In the genomic region with DNA sequence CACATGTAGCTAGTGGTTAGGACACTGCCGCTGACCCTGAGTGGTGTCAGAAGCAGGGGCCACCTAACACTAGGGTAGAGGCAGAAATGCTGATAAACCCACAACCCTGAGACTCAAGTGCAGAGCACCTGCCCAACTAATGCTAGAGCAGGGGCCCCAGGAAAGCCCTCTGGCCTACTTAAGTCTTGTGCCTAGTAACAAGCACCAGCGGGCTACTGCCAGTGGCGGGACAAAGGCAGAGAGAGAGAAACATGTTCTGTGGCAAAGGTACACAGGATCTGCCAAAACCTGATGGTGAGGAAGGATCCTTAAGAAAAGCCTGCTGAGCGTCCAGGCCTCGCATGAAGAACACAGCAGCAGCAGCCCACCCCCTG, we compare ENCODE assay signal across 22 cellular contexts.
"Had no signal": no experiment of that assay in that cellular context is flagged by ENCODE, and none has a peak within 500 bp of the region (broad histone marks: within the 10 kb centered on the region; RNA-seq: fewer than 3 reads in every experiment).

No MANE protein-coding gene starts in this region.

- ATAC-seq: activated T-cell treated with anti-CD3 and anti-CD28 coated beads, Interleukin-2, amount 50 U/mL, for 4 hours; body of pancreas; PC-3 had no signal

- H3K9me3 ChIP-seq: body of pancreas had no signal

- H3K27me3 ChIP-seq: ascending aorta, body of pancreas had no signal

- H3K27ac ChIP-seq: ascending aorta, body of pancreas had no signal

- H3K4me1 ChIP-seq: ascending aorta, body of pancreas had no signal

- DNase-seq: activated B cell treated with CpG ODN at 0.5 μM for 24 hours; activated CD4-positive, alpha-beta memory T cell treated with anti-CD3 and anti-CD28 coated beads for 36 hours; activated CD4-positive, alpha-beta T cell treated with anti-CD3 and anti-CD28 coated beads for 1 hour; activated CD4-positive, alpha-beta T cell treated with anti-CD3 and anti-CD28 coated beads, Interleukin-2, amount 10 ng/mL, durations not matched to agents 24 days and 14 days; activated CD8-positive, alpha-beta memory T cell treated with anti-CD3 and anti-CD28 coated beads for 24 hours; activated effector memory CD4-positive, alpha-beta T cell treated with anti-CD3 and anti-CD28 coated beads, Interleukin-2, amount 50 U/mL, for 16 hours; activated naive CD4-positive, alpha-beta T cell treated with Interleukin-2 at 50 U/mL for 16 hours; activated naive CD8-positive, alpha-beta T cell treated with anti-CD3 and anti-CD28 coated beads, Interleukin-2, amount 50 U/mL, for 24 hours; activated T-cell treated with anti-CD3 and anti-CD28 coated beads, Interleukin-2, amount 50 U/mL, for 4 hours; amniotic stem cell; body of pancreas; central memory CD4-positive, alpha-beta T cell; MV-4-11; NCI-H226; NCI-H526 treated with DMSO at 0.1 percent for 48 hours; NK-92 treated with Interleukin-12 subunit alpha and Interleukin-12 subunit beta, amount 100 ng/mL, for 24 hours; PC-3; SIG-M5; T1000 had no signal

- H3K27me3 Mint-ChIP-seq: activated B cell treated with CpG ODN at 0.5 μM for 24 hours; activated CD4-positive, alpha-beta memory T cell treated with anti-CD3 and anti-CD28 coated beads for 36 hours; activated CD4-positive, alpha-beta T cell treated with anti-CD3 and anti-CD28 coated beads, Interleukin-2, amount 10 ng/mL, durations not matched to agents 24 days and 14 days; activated naive CD8-positive, alpha-beta T cell treated with anti-CD3 and anti-CD28 coated beads, Interleukin-2, amount 50 U/mL, for 24 hours; T-cell had no signal

- H3K4me3 ChIP-seq: ascending aorta, body of pancreas had no signal

- H3K4me1 Mint-ChIP-seq: activated B cell treated with CpG ODN at 0.5 μM for 24 hours; activated CD4-positive, alpha-beta T cell treated with anti-CD3 and anti-CD28 coated beads, Interleukin-2, amount 10 ng/mL, durations not matched to agents 24 days and 14 days had no signal

- H3K27ac Mint-ChIP-seq: activated B cell treated with CpG ODN at 0.5 μM for 24 hours; activated CD4-positive, alpha-beta memory T cell treated with anti-CD3 and anti-CD28 coated beads for 36 hours; activated CD4-positive, alpha-beta T cell treated with anti-CD3 and anti-CD28 coated beads, Interleukin-2, amount 10 ng/mL, durations not matched to agents 24 days and 14 days; activated naive CD4-positive, alpha-beta T cell treated with anti-CD3 and anti-CD28 coated beads, Interleukin-2, amount 50 U/mL, for 72 hours; activated naive CD8-positive, alpha-beta T cell treated with anti-CD3 and anti-CD28 coated beads, Interleukin-2, amount 50 U/mL, for 24 hours; T-cell had no signal

- H3K4me3 Mint-ChIP-seq: activated B cell treated with CpG ODN at 0.5 μM for 24 hours; activated CD4-positive, alpha-beta memory T cell treated with anti-CD3 and anti-CD28 coated beads for 36 hours; activated CD4-positive, alpha-beta T cell treated with anti-CD3 and anti-CD28 coated beads, Interleukin-2, amount 10 ng/mL, durations not matched to agents 24 days and 14 days; activated naive CD8-positive, alpha-beta T cell treated with anti-CD3 and anti-CD28 coated beads, Interleukin-2, amount 50 U/mL, for 24 hours; activated T-cell treated with anti-CD3 and anti-CD28 coated beads, Interleukin-2, amount 50 U/mL, for 4 hours; T-cell had no signal
